10 cellular contexts compared by ENCODE assay signal in the genomic region with DNA sequence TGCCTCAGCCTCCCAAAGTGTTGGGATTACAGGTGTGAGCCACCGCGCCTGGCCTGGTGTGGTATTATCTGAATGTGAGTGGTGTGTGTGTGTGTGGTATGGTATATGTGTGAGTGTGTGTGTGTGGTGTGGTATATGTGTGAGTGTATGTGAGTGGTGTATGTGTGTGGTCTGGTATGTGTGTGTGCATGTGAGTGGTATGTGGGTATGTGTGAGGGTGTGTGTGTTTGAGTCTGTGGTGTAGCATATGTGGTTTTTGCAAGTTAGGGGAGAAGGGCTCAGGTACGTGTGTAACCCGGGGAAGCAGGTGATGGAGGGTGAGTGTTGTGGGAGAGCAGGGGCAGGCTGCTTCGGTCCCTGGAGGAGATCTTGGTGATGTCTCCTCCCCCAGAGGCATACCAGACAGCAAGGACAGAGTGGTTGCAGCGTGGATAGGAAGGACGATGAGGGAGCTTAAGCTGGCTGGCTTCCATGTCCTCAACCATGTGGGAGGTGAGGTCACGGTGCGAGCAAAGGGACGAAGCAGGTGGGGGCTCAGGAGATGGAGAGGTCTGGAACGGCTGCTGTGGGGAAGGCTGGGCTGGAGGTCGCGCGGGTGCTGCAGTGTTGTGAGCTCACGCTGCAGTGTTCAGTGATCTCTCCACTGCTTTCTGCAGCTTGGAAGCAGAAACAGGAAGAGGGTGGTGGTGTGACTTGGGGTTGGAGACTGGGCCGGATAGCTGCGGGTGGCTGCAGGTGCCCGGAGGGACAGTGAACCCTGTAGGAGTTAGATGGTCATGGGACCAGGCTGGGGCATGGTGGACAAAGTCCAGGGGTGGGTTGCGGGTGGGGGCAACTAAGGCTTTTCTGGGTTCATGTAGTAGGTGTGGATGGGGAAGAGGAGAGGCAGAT. TPM values are rescaled to one million over a fixed set of nuclear protein-coding genes. Genes with fewer than 3 reads are reported as not detected.
DNase-seq lines count a peak whose midpoint lies in the region; ATAC-seq, FAIRE-seq and TF ChIP-seq lines count a peak whose summit lies in the region.
"Had no signal": no experiment of that assay in that cellular context is flagged by ENCODE, and none has a peak within 500 bp of the region (broad histone marks: within the 10 kb centered on the region; RNA-seq: fewer than 3 reads in every experiment).

No MANE protein-coding gene starts in this region.

- ATAC-seq in omental fat pad (ENCODE audit: low FRiP score) (no peak), HG02588 (IDR thresholded peaks at IDR 0.05; ENCODE audit: unreplicated experiment) (no peak), HG02884 (IDR thresholded peaks at IDR 0.05; ENCODE audit: unreplicated experiment) (no peak)
- ATAC-seq: HCT116 had no signal

- CTCF ChIA-PET in GM10248 (lab: Yijun Ruan, JAX) (interaction anchor here (1.0 kb wide), 1 partner anchor 30 kb away, joined by 3 read pairs; no protein-coding TSS in a partner anchor), A673 (lab: Charles Lee) (no interaction called here)

- DNase-seq in GM10248 (ENCODE audit: extremely low spot score), result peak; percentile 20
- no peak for DNase-seq in HTR-8/SVneo (ENCODE audit: insufficient read length, low spot score)
- DNase-seq in coronary artery (ENCODE audit: low spot score), result peak; percentile 76
- peak; percentile 19 for DNase-seq in omental fat pad (ENCODE audit: low spot score)
- no peak for DNase-seq in A673 (ENCODE audit: low spot score)
- DNase-seq in middle frontal gyrus (ENCODE audit: extremely low spot score, low spot score), result no peak

- BruUV-seq in A673 (replicated peaks; lab: Mats Ljungman, UMichigan), result no TSS peak

- peak overlapping the region; percentile 66 to 95 for H3K27ac ChIP-seq in coronary artery
- no peak overlapping the region for H3K27ac ChIP-seq in A673 (ENCODE audit: low read depth, low read length, poor library complexity, severe bottlenecking)
- H3K27ac ChIP-seq: pancreas had no signal

- H3K4me3 ChIP-seq in coronary artery (peak overlapping the region; percentile 79), A673 (ENCODE audit: low read depth, low read length, poor library complexity, severe bottlenecking) (no peak overlapping the region)

- H3K9me3 ChIP-seq in A673 (ENCODE audit: low read depth, low read length, poor library complexity, severe bottlenecking), result no peaks in the 10 kb centered on the region
- H3K9me3 ChIP-seq: pancreas had no signal

- no peak for TF ChIP-seq CTCF in GM10248 (IDR thresholded peaks at IDR 0.05; ENCODE audit: control extremely low read depth, extremely low read depth, low read depth, missing control alignments)
- no peak for TF ChIP-seq CTCF in coronary artery (IDR thresholded peaks at IDR 0.05)
- no peak for TF ChIP-seq CTCF in omental fat pad (IDR thresholded peaks at IDR 0.05)
- TF ChIP-seq CTCF in A673 (conservative IDR thresholded peaks at IDR 0.05; ENCODE audit: low read depth, low read length), result no peak

- peaks cover 21% of the 10 kb centered on the region for H3K36me3 ChIP-seq in A673 (ENCODE audit: insufficient read depth, low read length, poor library complexity, severe bottlenecking)

- intact Hi-C loops in A673 (cut with micrococcal nuclease; ENCODE audit: unreplicated experiment), result no loop called here

- no peaks in the 10 kb centered on the region for H3K27me3 ChIP-seq in A673 (replicated peaks; ENCODE audit: insufficient read depth, low read depth, low read length, poor library complexity)
- H3K27me3 ChIP-seq: pancreas had no signal

- H3K4me1 ChIP-seq in A673 (ENCODE audit: insufficient read depth, low read length, poor library complexity, severe bottlenecking), result peaks cover 12% of the 10 kb centered on the region

- POLR2A ChIA-PET in GM10248 (lab: Yijun Ruan, JAX), result no interaction called here
- POLR2A ChIA-PET in A673 (lab: Charles Lee; ENCODE audit: low non-redundant PET), result no interaction called here

- FAIRE-seq in HTR-8/SVneo (lab: Jason Lieb, UNC), result peak; percentile 26
- FAIRE-seq: pancreas had no signal

RNA-seq across cellular contexts. Expression of gene ZYX, which starts 5.0 kb away (rescaled TPM):
- 100 to 1,000 TPM in 1 of 4 donors, 10 to 100 TPM in 3; 48.2 to 138 (median 62.8) TPM for total RNA-seq in omental fat pad
- 130 and 132 TPM in 2 replicates for total RNA-seq in A673 (2021)

RNA-seq across cellular contexts. Expression of gene EPHA1, which starts 22.5 kb away (rescaled TPM):
- total RNA-seq in omental fat pad (under 1 TPM in 2 of 4 donors, not detected in 2; 0.13 to 0.46 TPM), A673 (2021) (1.2 and 1.7 TPM in 2 replicates)

RNA-seq across cellular contexts. Expression of gene FAM131B, which starts 23.6 kb away (rescaled TPM):
- total RNA-seq in omental fat pad, result 1 to 10 TPM in 1 of 4 donors, under 1 TPM in 3; 0.56 to 1.2 (median 0.77) TPM
- 1.8 and 1.9 TPM in 2 replicates for total RNA-seq in A673 (2021)

RNA-seq across cellular contexts. Expression of gene TAS2R60, which starts 57.1 kb away (rescaled TPM):
- total RNA-seq in omental fat pad (not detected), A673 (2021) (not detected in 2 replicates)
- total RNA-seq: pancreas had no signal

Comparison
In these comparisons a context has a peak if more than half of its experiments do, and no peak if none do; other contexts are left out.
1. DNase-seq: peak in GM10248 (single experiment), coronary artery (single experiment) and omental fat pad (single experiment); none in HTR-8/SVneo (single experiment), A673 (single experiment) and middle frontal gyrus (single experiment).